10 cellular contexts compared by ENCODE assay signal in the genomic region with DNA sequence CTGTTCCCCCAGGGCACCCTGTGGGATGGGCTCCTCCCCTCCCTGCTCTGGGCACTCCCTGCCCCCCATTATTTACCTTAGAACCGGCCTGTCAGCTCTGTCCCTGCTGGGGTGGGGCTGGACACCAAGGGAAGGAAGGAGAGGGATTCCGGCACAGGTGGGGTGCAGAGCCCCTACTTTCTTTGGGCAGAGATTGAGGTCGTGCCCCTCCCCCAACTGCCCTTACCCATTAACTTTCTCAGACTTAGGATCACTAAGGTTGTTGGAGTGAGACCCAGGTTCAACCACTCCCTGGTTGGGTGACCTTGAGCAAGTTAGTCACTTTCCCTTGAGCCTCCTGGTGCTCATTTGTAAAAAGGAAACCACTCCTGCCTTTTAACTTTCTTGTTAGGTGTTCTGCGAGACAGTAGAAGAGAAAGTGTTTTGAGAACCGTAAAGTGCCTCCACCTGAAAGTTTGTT. TPM values are rescaled to one million over a fixed set of nuclear protein-coding genes. Genes with fewer than 3 reads are reported as not detected.
DNase-seq lines count a peak whose midpoint lies in the region; ATAC-seq and TF ChIP-seq lines count a peak whose summit lies in the region.
"Had no signal": no experiment of that assay in that cellular context is flagged by ENCODE, and none has a peak within 500 bp of the region (broad histone marks: within the 10 kb centered on the region; RNA-seq: fewer than 3 reads in every experiment).

No MANE protein-coding gene starts in this region.

- H4K8ac ChIP-seq in H9 (replicated peaks; ENCODE audit: insufficient read length, low read depth, low read length), result no peak overlapping the region

- peaks cover 15% of the 10 kb centered on the region; the same call in 1 of the 2 replicates for H3K79me2 ChIP-seq in H9 (ENCODE audit: insufficient read depth, low read length)

- DNase-seq in H9 (no peak), pons (ENCODE audit: low spot score) (no peak)
- no peak for DNase-seq in NK-92 treated with Interleukin-12 subunit alpha and Interleukin-12 subunit beta, amount 100 ng/mL, for 24 hours (lab: John Stamatoyannopoulos, UW)
- DNase-seq: NCI-H187 treated with DMSO at 0.1 percent for 48 hours had no signal

- H2AK5ac ChIP-seq in H9 (ENCODE audit: insufficient read length, low read length), result no peak overlapping the region

- H2AFZ ChIP-seq in H9 (ENCODE audit: low read length), result no peak overlapping the region

- H3K79me1 ChIP-seq in H9 (ENCODE audit: insufficient read depth, low read depth, low read length, poor library complexity, severe bottlenecking), result no peaks in the 10 kb centered on the region

- no peaks in the 10 kb centered on the region for H3K36me3 ChIP-seq in rectal smooth muscle tissue (ENCODE audit: control insufficient read depth, insufficient read depth, low read length)

- H4K91ac ChIP-seq in H9 (ENCODE audit: insufficient read length, low read depth, low read length), result no peak overlapping the region

- peak overlapping the region; percentile 78 for H2BK12ac ChIP-seq in H9 (ENCODE audit: insufficient read length, low read depth, low read length)

- H3K4me3 ChIP-seq in iPS-18c (ENCODE audit: insufficient read depth, low read depth, low read length) (peak overlapping the region; percentile 39), rectal smooth muscle tissue (ENCODE audit: low read length) (peak overlapping the region; percentile 13)

- peaks cover 3 to 18% (median 12%) of the 10 kb centered on the region in 3 experiments for H3K36me3 Mint-ChIP-seq in H9 (ENCODE audit: insufficient read depth in 1 of 3, low read depth in 3 of 3)

- no CpG with 5 or more reads among the region's 5 CpGs for WGBS in H9 (ENCODE audit: extremely low coverage, insufficient read length, low lambda C conversion rate)

- no peaks in the 10 kb centered on the region for H4K20me1 ChIP-seq in H9 (ENCODE audit: control insufficient read depth, insufficient read depth, insufficient read length)

- H3K23me2 ChIP-seq in H9 (ENCODE audit: insufficient read length, low read depth, low read length, poor library complexity, severe bottlenecking), result peaks cover 4% of the 10 kb centered on the region

- H3K27ac ChIP-seq in H9 (ENCODE audit: insufficient read length, low read depth, low read length), result peak overlapping the region; percentile 96
- H3K27ac ChIP-seq in VCaP, result peak overlapping the region; percentile 73
- H3K27ac ChIP-seq in rectal smooth muscle tissue (ENCODE audit: low read depth, low read length), result peak overlapping the region; percentile 27

- H4K5ac ChIP-seq in H9 (ENCODE audit: insufficient read length, low read depth, low read length), result peak overlapping the region; percentile 19

- peak overlapping the region; percentile 98 to 100 (median 99) for H3K27ac Mint-ChIP-seq in H9
- H3K27ac Mint-ChIP-seq: activated T-helper 2 cell treated with anti-CD3 and anti-CD28 coated beads, Interferon-gamma antibody, Interleukin-2, Interleukin-4, amounts not matched to agents 10 μg/mL and 5 μg/mL and 100 μg/mL, durations not matched to agents 14 hours and 24 hours and 36 hours had no signal

- ATAC-seq in GM18502 (IDR thresholded peaks at IDR 0.05; ENCODE audit: poor library complexity, unreplicated experiment) (no peak), HG03354 (IDR thresholded peaks at IDR 0.05; ENCODE audit: poor library complexity, severe bottlenecking, unreplicated experiment) (no peak)

- H2BK20ac ChIP-seq in H9 (ENCODE audit: low read depth, low read length, poor library complexity, severe bottlenecking), result no peak overlapping the region

- no peak for TF ChIP-seq CTCF in H9 (conservative IDR thresholded peaks at IDR 0.05)
- TF ChIP-seq CTCF in VCaP (conservative IDR thresholded peaks at IDR 0.05), result no peak

- H2BK5ac ChIP-seq in H9 (ENCODE audit: insufficient read length, low read length), result peak overlapping the region; percentile 27

- H3K9ac ChIP-seq in H9 (ENCODE audit: extremely low read depth, insufficient read length, low read length) (peak overlapping the region; percentile 17), rectal smooth muscle tissue (ENCODE audit: low read length) (peak overlapping the region; percentile 5)

- no peaks in the 10 kb centered on the region for H3K27me3 Mint-ChIP-seq in H9 (ENCODE audit: low read depth)

- peak overlapping the region; percentile 49 for H3K4me2 ChIP-seq in H9 (ENCODE audit: insufficient read depth, insufficient read length, low read length)

- H3T11ph ChIP-seq in H9 (ENCODE audit: low read length), result peak overlapping the region; percentile 1

- H3K4ac ChIP-seq in H9 (ENCODE audit: low read depth, low read length), result no peak overlapping the region

- peak overlapping the region; percentile 69 for H3K18ac ChIP-seq in H9 (ENCODE audit: insufficient read length, low read depth, low read length)

- H3K4me1 ChIP-seq in H9 (ENCODE audit: insufficient read depth, low read length), result peaks cover 27% of the 10 kb centered on the region; the same call in 1 of the 2 replicates
- peaks cover 2% of the 10 kb centered on the region for H3K4me1 ChIP-seq in rectal smooth muscle tissue (ENCODE audit: control insufficient read depth, insufficient read depth, low read length)

- H3K9me3 ChIP-seq in H9 (ENCODE audit: control insufficient read depth, low read depth, low read length) (no peaks in the 10 kb centered on the region), iPS-18c (ENCODE audit: control insufficient read depth, insufficient read depth, low read length) (no peaks in the 10 kb centered on the region)

- H3K9me3 Mint-ChIP-seq in H9, result no peaks in the 10 kb centered on the region
- H3K9me3 Mint-ChIP-seq: activated T-helper 2 cell treated with anti-CD3 and anti-CD28 coated beads, Interferon-gamma antibody, Interleukin-2, Interleukin-4, amounts not matched to agents 10 μg/mL and 5 μg/mL and 100 μg/mL, durations not matched to agents 14 hours and 24 hours and 36 hours had no signal

- H3K56ac ChIP-seq in H9 (ENCODE audit: insufficient read length, low read depth, low read length), result no peak overlapping the region

- H3K4me1 Mint-ChIP-seq in H9, result peaks cover 71 to 82% of the 10 kb centered on the region in 2 experiments

- H3K4me3 Mint-ChIP-seq in H9, result peak overlapping the region; percentile 50 to 69

- no peaks in the 10 kb centered on the region for H3K27me3 ChIP-seq in H9 (ENCODE audit: insufficient read depth, low read length)
- no peaks in the 10 kb centered on the region for H3K27me3 ChIP-seq in rectal smooth muscle tissue (ENCODE audit: control insufficient read depth, insufficient read depth, low read length)

- H2BK120ac ChIP-seq in H9 (ENCODE audit: low read depth, low read length, poor library complexity, severe bottlenecking), result peak overlapping the region; percentile 28

- H3K23ac ChIP-seq in H9 (ENCODE audit: insufficient read length, low read depth, low read length), result no peak overlapping the region

- peak overlapping the region; percentile 14; the same call in 1 of the 2 replicates for H3K14ac ChIP-seq in H9 (ENCODE audit: insufficient read depth, low read length)

- no peak overlapping the region for H2BK15ac ChIP-seq in H9 (ENCODE audit: low read depth, low read length)

RNA-seq across cellular contexts. Expression of a gene that starts 57.0 kb away (rescaled TPM):
- 0.15 TPM in 2 replicates for total RNA-seq in H9 (2021)
- total RNA-seq: activated T-helper 2 cell treated with anti-CD3 and anti-CD28 coated beads, Interferon-gamma antibody, Interleukin-2, Interleukin-4, amounts not matched to agents 10 μg/mL and 5 μg/mL and 100 μg/mL, durations not matched to agents 14 hours and 24 hours and 36 hours had no signal

RNA-seq across cellular contexts. Expression of a gene that starts 57.6 kb away (rescaled TPM):
- 185 and 194 TPM in 2 replicates for total RNA-seq in H9 (2021)

RNA-seq across cellular contexts. Expression of a gene that starts 57.9 kb away (rescaled TPM):
- total RNA-seq in H9 (2021), result 50.1 and 51.4 TPM in 2 replicates

Comparison
In these comparisons a context has a peak if more than half of its experiments do, and no peak if none do; other contexts are left out.
1. H3K27ac ChIP-seq: peak in every context shown above with its lines; median percentile 96 in H9; 73 in VCaP; 27 in rectal smooth muscle tissue.